In genomic region chr1:213927897-213928296, GRCh38 we compare ENCODE assay signal across 6 cellular contexts.
"Had no signal": no experiment of that assay in that cellular context is flagged by ENCODE, and none has a peak within 500 bp of the region (broad histone marks: within the 10 kb centered on the region; RNA-seq: fewer than 3 reads in every experiment).

No MANE protein-coding gene starts in this region.

- H3K4me3 Mint-ChIP-seq: GM23338, H9, HFFc6, IgD-negative memory B cell had no signal

- H3K36me3 Mint-ChIP-seq: IgD-negative memory B cell had no signal

- H2AFZ ChIP-seq: GM23338 had no signal

- H3K27ac ChIP-seq: HL-60 had no signal

- H3K9me3 Mint-ChIP-seq: GM23338, H9 had no signal

- H3K27ac Mint-ChIP-seq: GM23338, H9, HFFc6 had no signal

- H3K4me1 Mint-ChIP-seq: GM23338, H9, IgD-negative memory B cell had no signal

- H3K4me2 ChIP-seq: GM23338 had no signal

- H3K4me3 ChIP-seq: GM23338 had no signal

- DNase-seq: H9, HCEC 1CT, HFFc6 had no signal
